ENCODE assay signal across 8 cellular contexts in genomic region chr2:201158111-201158929, GRCh38. TPM values are rescaled to one million over a fixed set of nuclear protein-coding genes. Genes with fewer than 3 reads are reported as not detected.
A peak's percentile ranks its signal among the peaks of the same experiment; 100 is the strongest.
DNase-seq lines count a peak whose midpoint lies in the region; ATAC-seq and TF ChIP-seq lines count a peak whose summit lies in the region.

No MANE protein-coding gene starts in this region.

- H3K27me3 Mint-ChIP-seq in Caco-2 (ENCODE audit: insufficient read depth, unreplicated experiment): no peaks in the 10 kb centered on the region
- no peaks in the 10 kb centered on the region for H3K27me3 Mint-ChIP-seq in activated CD4-positive, alpha-beta T cell treated with anti-CD3 and anti-CD28 coated beads, Interleukin-2, amount 10 ng/mL, durations not matched to agents 7 days and 5 days
- no peaks in the 10 kb centered on the region for H3K27me3 Mint-ChIP-seq in type B pancreatic cell

- POLR2A ChIA-PET in Caco-2 (lab: Charles Lee): interaction anchor here (0.6 to 1.2 kb wide), 4 partner anchors 14 to 74 kb away, joined by 3 to 6 read pairs (median 3); partner anchors contain the start of gene CFLAR
- POLR2A ChIA-PET in activated CD4-positive, alpha-beta T cell treated with anti-CD3 and anti-CD28 coated beads, Interleukin-2, amount 10 ng/mL, durations not matched to agents 7 days and 5 days (lab: Charles Lee): interaction anchor here (0.6 to 0.7 kb wide), 2 partner anchors 109 to 192 kb away, joined by 3 read pairs; no protein-coding TSS in a partner anchor

- peaks cover 65% of the 10 kb centered on the region for H3K36me3 Mint-ChIP-seq in Caco-2 (ENCODE audit: insufficient read depth, unreplicated experiment)
- H3K36me3 Mint-ChIP-seq in activated CD4-positive, alpha-beta T cell treated with anti-CD3 and anti-CD28 coated beads, Interleukin-2, amount 10 ng/mL, durations not matched to agents 7 days and 5 days (ENCODE audit: low read depth): peaks cover 51% of the 10 kb centered on the region
- peaks cover 3% of the 10 kb centered on the region for H3K36me3 Mint-ChIP-seq in type B pancreatic cell

- peak overlapping the region; percentile 40 for H3K4me3 Mint-ChIP-seq in Caco-2 (ENCODE audit: unreplicated experiment)
- H3K4me3 Mint-ChIP-seq in activated CD4-positive, alpha-beta T cell treated with anti-CD3 and anti-CD28 coated beads, Interleukin-2, amount 10 ng/mL, durations not matched to agents 7 days and 5 days: no peak overlapping the region
- no peak overlapping the region for H3K4me3 Mint-ChIP-seq in type B pancreatic cell

- no TSS peak for BruUV-seq in Caco-2 (replicated peaks; lab: Mats Ljungman, UMichigan)

- intact Hi-C loops in Caco-2 (cut with micrococcal nuclease; ENCODE audit: unreplicated experiment): loop anchor here (1.0 kb wide), 7 partner anchors 9 to 257 kb away; partner anchors contain the start of genes HYCC2 and ORC2

- no peaks in the 10 kb centered on the region for H3K9me3 ChIP-seq in Caco-2

- H3K9me3 Mint-ChIP-seq in Caco-2 (ENCODE audit: unreplicated experiment) (no peaks in the 10 kb centered on the region), type B pancreatic cell (no peaks in the 10 kb centered on the region)
- H3K9me3 Mint-ChIP-seq in activated CD4-positive, alpha-beta T cell treated with anti-CD3 and anti-CD28 coated beads, Interleukin-2, amount 10 ng/mL, durations not matched to agents 7 days and 5 days: no peaks in the 10 kb centered on the region

- H3K27me3 ChIP-seq in Caco-2 (replicated peaks; ENCODE audit: control insufficient read depth, insufficient read depth, low read length): no peaks in the 10 kb centered on the region

- TF ChIP-seq CTCF in Caco-2 (IDR thresholded peaks at IDR 0.05; ENCODE audit: insufficient read depth in 1 of 2, low read depth in 1 of 2, low read length in 1 of 2, severe bottlenecking in 1 of 2, unreplicated experiment in 1 of 2): peak; percentile 71 to 84
- TF ChIP-seq CTCF in type B pancreatic cell (conservative IDR thresholded peaks at IDR 0.05): peak; percentile 80

- peak; percentile 84 to 86 for DNase-seq in Caco-2
- peak; percentile 77 to 78 for DNase-seq in NCI-H446 (lab: John Stamatoyannopoulos, UW)
- DNase-seq in activated CD4-positive, alpha-beta T cell treated with anti-CD3 and anti-CD28 coated beads, Interleukin-2, amount 10 ng/mL, durations not matched to agents 7 days and 5 days: peak; percentile 81
- no peak for DNase-seq in epithelial cell of prostate (ENCODE audit: low read depth, low spot score)
- peak; percentile 83 for DNase-seq in mucosa of gallbladder (ENCODE audit: low spot score)
- no peak for DNase-seq in type B pancreatic cell (ENCODE audit: extremely low spot score, unreplicated experiment)

- H3K4me1 Mint-ChIP-seq in Caco-2 (ENCODE audit: low read depth, unreplicated experiment) (peaks cover 13% of the 10 kb centered on the region), type B pancreatic cell (ENCODE audit: unreplicated experiment) (peaks cover 12% of the 10 kb centered on the region)
- peaks cover 12% of the 10 kb centered on the region for H3K4me1 Mint-ChIP-seq in activated CD4-positive, alpha-beta T cell treated with anti-CD3 and anti-CD28 coated beads, Interleukin-2, amount 10 ng/mL, durations not matched to agents 7 days and 5 days

- H3K27ac ChIP-seq in epithelial cell of prostate: peak overlapping the region; percentile 100

- peaks cover 5% of the 10 kb centered on the region; the same call in 1 of the 2 replicates for H3K36me3 ChIP-seq in Caco-2 (ENCODE audit: control insufficient read depth, insufficient read depth, low read length)

- H3K4me1 ChIP-seq in Caco-2: peaks cover 12% of the 10 kb centered on the region

- no peak overlapping the region for H3K4me3 ChIP-seq in Caco-2 (ENCODE audit: low read depth, low read length)

- H3K27ac Mint-ChIP-seq in Caco-2 (ENCODE audit: unreplicated experiment): peak overlapping the region; percentile 86
- peak overlapping the region; percentile 75 for H3K27ac Mint-ChIP-seq in activated CD4-positive, alpha-beta T cell treated with anti-CD3 and anti-CD28 coated beads, Interleukin-2, amount 10 ng/mL, durations not matched to agents 7 days and 5 days
- H3K27ac Mint-ChIP-seq in type B pancreatic cell: peak overlapping the region; percentile 64

- CTCF ChIA-PET in Caco-2 (lab: Charles Lee): interaction anchor here (0.5 to 2.7 kb wide), 24 partner anchors 8 to 268 kb away, joined by 3 to 22 read pairs (median 5); partner anchors contain the start of genes CASP10, CFLAR and ORC2
- CTCF ChIA-PET in activated CD4-positive, alpha-beta T cell treated with anti-CD3 and anti-CD28 coated beads, Interleukin-2, amount 10 ng/mL, durations not matched to agents 7 days and 5 days (lab: Charles Lee): interaction anchor here (0.6 to 2.4 kb wide), 19 partner anchors 8 to 252 kb away, joined by 3 to 13 read pairs (median 4); partner anchors contain the start of genes CASP10 and ORC2

- ATAC-seq in GM19035 (IDR thresholded peaks at IDR 0.05; ENCODE audit: unreplicated experiment) (peak; percentile 84), HG03159 (IDR thresholded peaks at IDR 0.05; ENCODE audit: unreplicated experiment) (peak; percentile 89)

RNA-seq across cellular contexts. Expression of gene CASP10, which starts 24.6 kb away (rescaled TPM):
- 5.8 and 5.9 TPM in 2 replicates for total RNA-seq in Caco-2 (2022)
- 10 to 100 TPM; 45.0 to 49.6 TPM for total RNA-seq in activated CD4-positive, alpha-beta T cell treated with anti-CD3 and anti-CD28 coated beads, Interleukin-2, amount 10 ng/mL, durations not matched to agents 7 days and 5 days
- 18.9 TPM for total RNA-seq in mucosa of gallbladder
- total RNA-seq in type B pancreatic cell (ENCODE audit: low replicate concordance): 1.6 and 3.6 TPM in 2 replicates

RNA-seq across cellular contexts. Expression of gene CFLAR, which starts 42.4 kb away (rescaled TPM):
- total RNA-seq in Caco-2 (2022): 56.4 and 62.6 TPM in 2 replicates
- 100 to 1,000 TPM in 1 of 2 experiments, 10 to 100 TPM in 1; 98.4 to 106 TPM for total RNA-seq in activated CD4-positive, alpha-beta T cell treated with anti-CD3 and anti-CD28 coated beads, Interleukin-2, amount 10 ng/mL, durations not matched to agents 7 days and 5 days
- total RNA-seq in mucosa of gallbladder: 152 TPM
- 26.5 and 58.5 TPM in 2 replicates for total RNA-seq in type B pancreatic cell (ENCODE audit: low replicate concordance)

Comparison
In these comparisons a context has a peak if more than half of its experiments do, and no peak if none do; other contexts are left out.
1. DNase-seq: peak in Caco-2 (2 of 2), NCI-H446 (2 of 2), activated CD4-positive, alpha-beta T cell treated with anti-CD3 and anti-CD28 coated beads, Interleukin-2, amount 10 ng/mL, durations not matched to agents 7 days and 5 days (single experiment) and mucosa of gallbladder (single experiment); none in epithelial cell of prostate (single experiment) and type B pancreatic cell (single experiment).
2. Peak in every context shown above with its lines, with median percentiles within 50 percentile points of each other: H3K27ac Mint-ChIP-seq.